13 cellular contexts compared by ENCODE assay signal in genomic region chrX:23332888-23333821, GRCh38. TPM values are rescaled to one million over a fixed set of nuclear protein-coding genes. Genes with fewer than 3 reads are reported as not detected.
DNase-seq lines count a peak whose midpoint lies in the region; ATAC-seq and TF ChIP-seq lines count a peak whose summit lies in the region.
"Had no signal": no experiment of that assay in that cellular context is flagged by ENCODE, and none has a peak within 500 bp of the region (broad histone marks: within the 10 kb centered on the region; RNA-seq: fewer than 3 reads in every experiment).

No MANE protein-coding gene starts in this region.

- intact Hi-C loops in activated naive CD4-positive, alpha-beta T cell treated with anti-CD3 and anti-CD28 coated beads for 36 hours (cut with micrococcal nuclease) = loop anchor here (10.0 kb wide), 1 partner anchor 302 kb away; no protein-coding TSS in a partner anchor

- H3K27ac ChIP-seq in HUES6 (ENCODE audit: low read depth, low read length) (no peak overlapping the region), foreskin keratinocyte (no peak overlapping the region)

- ATAC-seq in foreskin keratinocyte = peak; percentile 34

- H3K36me3 Mint-ChIP-seq in progenitor cell of endocrine pancreas (ENCODE audit: insufficient read depth) = no peaks in the 10 kb centered on the region
- H3K36me3 Mint-ChIP-seq in activated naive CD4-positive, alpha-beta T cell treated with anti-CD3 and anti-CD28 coated beads for 36 hours (ENCODE audit: low read depth) = no peaks in the 10 kb centered on the region

- H3K27me3 ChIP-seq in HUES6 (ENCODE audit: control insufficient read depth, insufficient read depth, low read length) (peaks cover 85% of the 10 kb centered on the region), foreskin keratinocyte (peaks cover 67% of the 10 kb centered on the region)

- peaks cover 94% of the 10 kb centered on the region for H3K27me3 Mint-ChIP-seq in progenitor cell of endocrine pancreas
- H3K27me3 Mint-ChIP-seq in activated naive CD4-positive, alpha-beta T cell treated with anti-CD3 and anti-CD28 coated beads for 36 hours (ENCODE audit: low read depth) = peaks cover 47% of the 10 kb centered on the region

- peak overlapping the region; percentile 79 for H3K4me3 Mint-ChIP-seq in progenitor cell of endocrine pancreas (ENCODE audit: low read depth)
- no peak overlapping the region for H3K4me3 Mint-ChIP-seq in activated naive CD4-positive, alpha-beta T cell treated with anti-CD3 and anti-CD28 coated beads for 36 hours

- H3K4me1 Mint-ChIP-seq in progenitor cell of endocrine pancreas (ENCODE audit: low read depth) = peaks cover 12% of the 10 kb centered on the region
- H3K4me1 Mint-ChIP-seq in activated naive CD4-positive, alpha-beta T cell treated with anti-CD3 and anti-CD28 coated beads for 36 hours (ENCODE audit: low read depth) = peaks cover 8% of the 10 kb centered on the region

- no peaks in the 10 kb centered on the region for H3K9me3 ChIP-seq in HUES6 (ENCODE audit: control insufficient read depth, insufficient read depth, low read depth, low read length)

- no peaks in the 10 kb centered on the region for H3K9me3 Mint-ChIP-seq in progenitor cell of endocrine pancreas (ENCODE audit: low read depth)
- no peaks in the 10 kb centered on the region for H3K9me3 Mint-ChIP-seq in activated naive CD4-positive, alpha-beta T cell treated with anti-CD3 and anti-CD28 coated beads for 36 hours

- H3K9ac ChIP-seq in HUES6 (ENCODE audit: low read length) = peak overlapping the region; percentile 64

- CTCF ChIA-PET in activated naive CD4-positive, alpha-beta T cell treated with anti-CD3 and anti-CD28 coated beads for 36 hours (lab: Charles Lee) = no interaction called here

- DNase-seq in COR-L47 (lab: John Stamatoyannopoulos, UW) = peak; percentile 27
- DNase-seq in foreskin keratinocyte = no peak
- no peak for DNase-seq in progenitor cell of endocrine pancreas (ENCODE audit: low spot score, unreplicated experiment)
- no peak for DNase-seq in activated CD4-positive, CD25-positive, alpha-beta regulatory T cell (lab: John Stamatoyannopoulos, UW)
- no peak for DNase-seq in NCI-H2107 (lab: John Stamatoyannopoulos, UW)
- DNase-seq in activated naive CD4-positive, alpha-beta T cell treated with anti-CD3 and anti-CD28 coated beads for 36 hours = no peak
- DNase-seq in UCSD-AML1 (lab: John Stamatoyannopoulos, UW; ENCODE audit: unreplicated experiment) = no peak
- DNase-seq: activated CD8-positive, alpha-beta memory T cell treated with anti-CD3 and anti-CD28 coated beads, Interleukin-2, amount 50 U/mL, for 48 hours; kidney glomerular epithelial cell; SHP77 treated with DMSO at 0.1 percent for 48 hours; stimulated activated CD4-positive, alpha-beta T cell treated with anti-CD3 and anti-CD28 coated beads, Interleukin-1b, Interleukin-23, amount 100 ng/mL, for 48 hours had no signal

- H3K4me3 ChIP-seq in HUES6 (ENCODE audit: low read depth, low read length) = peak overlapping the region; percentile 75

- no peaks in the 10 kb centered on the region for H3K36me3 ChIP-seq in HUES6 (ENCODE audit: control insufficient read depth, insufficient read depth, low read length)

- no peak overlapping the region for H3K27ac Mint-ChIP-seq in progenitor cell of endocrine pancreas
- no peak overlapping the region for H3K27ac Mint-ChIP-seq in activated naive CD4-positive, alpha-beta T cell treated with anti-CD3 and anti-CD28 coated beads for 36 hours

- H3K4me1 ChIP-seq in HUES6 (ENCODE audit: control insufficient read depth, insufficient read depth, low read length) (peaks cover 23% of the 10 kb centered on the region), foreskin keratinocyte (no peaks in the 10 kb centered on the region)

- TF ChIP-seq CTCF in foreskin keratinocyte (conservative IDR thresholded peaks at IDR 0.05) (no peak), progenitor cell of endocrine pancreas (IDR thresholded peaks at IDR 0.05; ENCODE audit: unreplicated experiment) (peak; percentile 35)

RNA-seq across cellular contexts. Expression of gene PTCHD1, which starts 1.5 kb away (rescaled TPM):
- total RNA-seq in foreskin keratinocyte = not detected in 2 replicates
- not detected in 2 replicates for polyA plus RNA-seq in foreskin keratinocyte
- 0.43 and 0.55 TPM in 2 replicates for total RNA-seq in progenitor cell of endocrine pancreas
- total RNA-seq in activated naive CD4-positive, alpha-beta T cell treated with anti-CD3 and anti-CD28 coated beads for 36 hours = not detected
- total RNA-seq: dermis microvascular lymphatic vessel endothelial cell had no signal
